ENCODE assay signal across 14 cellular contexts in genomic region chr7:102284399-102284798, GRCh38. TPM values are rescaled to one million over a fixed set of nuclear protein-coding genes. Genes with fewer than 3 reads are reported as not detected.
DNase-seq lines count a peak whose midpoint lies in the region; ATAC-seq and TF ChIP-seq lines count a peak whose summit lies in the region.
"Had no signal": no experiment of that assay in that cellular context is flagged by ENCODE, and none has a peak within 500 bp of the region (broad histone marks: within the 10 kb centered on the region; RNA-seq: fewer than 3 reads in every experiment).

No MANE protein-coding gene starts in this region.

- no peaks in the 10 kb centered on the region for H3K27me3 Mint-ChIP-seq in CD8-positive, alpha-beta memory T cell
- peaks cover 11% of the 10 kb centered on the region for H3K27me3 Mint-ChIP-seq in activated T-cell treated with anti-CD3 and anti-CD28 coated beads, Interleukin-2, amount 50 U/mL, for 72 hours (ENCODE audit: low read depth)
- peaks cover 14% of the 10 kb centered on the region for H3K27me3 Mint-ChIP-seq in nephron progenitor cell (ENCODE audit: low read depth, poor library complexity)

- CTCF ChIA-PET in CD8-positive, alpha-beta memory T cell (lab: Charles Lee): no interaction called here

- TF ChIP-seq POLR2A in uterus (IDR thresholded peaks at IDR 0.05): no peak

- peaks cover 19 to 31% (median 22%) of the 10 kb centered on the region in 3 donors for H3K4me1 Mint-ChIP-seq in CD8-positive, alpha-beta memory T cell
- peaks cover 34% of the 10 kb centered on the region for H3K4me1 Mint-ChIP-seq in activated T-cell treated with anti-CD3 and anti-CD28 coated beads, Interleukin-2, amount 50 U/mL, for 72 hours (ENCODE audit: low read depth)
- peaks cover 41% of the 10 kb centered on the region for H3K4me1 Mint-ChIP-seq in nephron progenitor cell

- H3K36me3 Mint-ChIP-seq in CD8-positive, alpha-beta memory T cell: no peaks in the 10 kb centered on the region
- H3K36me3 Mint-ChIP-seq in activated T-cell treated with anti-CD3 and anti-CD28 coated beads, Interleukin-2, amount 50 U/mL, for 72 hours (ENCODE audit: insufficient read depth in 2 of 2): no peaks in the 10 kb centered on the region
- no peaks in the 10 kb centered on the region for H3K36me3 Mint-ChIP-seq in nephron progenitor cell (ENCODE audit: low read depth)

- no peak overlapping the region for H3K27ac ChIP-seq in CD8-positive, alpha-beta memory T cell (ENCODE audit: low read depth, low read length)
- H3K27ac ChIP-seq in uterus: no peak overlapping the region

- no peak for TF ChIP-seq CTCF in nephron progenitor cell (IDR thresholded peaks at IDR 0.05)
- no peak for TF ChIP-seq CTCF in uterus (IDR thresholded peaks at IDR 0.05)
- no peak for TF ChIP-seq CTCF in foreskin fibroblast (IDR thresholded peaks at IDR 0.05; ENCODE audit: low read depth, low read length)

- H3K4me1 ChIP-seq in CD8-positive, alpha-beta memory T cell (ENCODE audit: insufficient read depth, low read length): peaks cover 14% of the 10 kb centered on the region
- H3K4me1 ChIP-seq in uterus: peaks cover 0 to 7% of the 10 kb centered on the region in 2 donors

- POLR2A ChIA-PET in CD8-positive, alpha-beta memory T cell (lab: Charles Lee): no interaction called here

- DNase-seq in CD8-positive, alpha-beta memory T cell: peak in 2 of 5 donors; percentile 23 to 35
- DNase-seq in LHCN-M2 (ENCODE audit: low read depth) (peak; percentile 78), nephron progenitor cell (no peak), uterus (no peak), foreskin fibroblast (no peak)
- peak; percentile 21 to 36 for DNase-seq in activated T-cell treated with anti-CD3 and anti-CD28 coated beads, Interleukin-2, amount 50 U/mL, for 72 hours
- DNase-seq: NCI-H1417; NCI-H774; stimulated activated CD4-positive, alpha-beta T cell treated with anti-CD3 and anti-CD28 coated beads, Interleukin-15, amount 100 ng/mL, for 24 hours; stimulated activated CD8-positive, alpha-beta memory T cell treated with anti-CD3 and anti-CD28 coated beads, Interleukin-4, amount 100 ng/mL, for 48 hours had no signal

- no peaks in the 10 kb centered on the region for H3K9me3 ChIP-seq in CD8-positive, alpha-beta memory T cell (ENCODE audit: low read length)
- no peaks in the 10 kb centered on the region for H3K9me3 ChIP-seq in uterus
- H3K9me3 ChIP-seq: body of pancreas, heart left ventricle had no signal

- intact Hi-C loops in uterus (cut with DNase I; ENCODE audit: low total_unique reads): no loop called here

- H3K9me3 Mint-ChIP-seq in CD8-positive, alpha-beta memory T cell: peaks cover 0 to 2% (median 0%) of the 10 kb centered on the region in 5 donors
- no peaks in the 10 kb centered on the region for H3K9me3 Mint-ChIP-seq in activated T-cell treated with anti-CD3 and anti-CD28 coated beads, Interleukin-2, amount 50 U/mL, for 72 hours
- no peaks in the 10 kb centered on the region for H3K9me3 Mint-ChIP-seq in nephron progenitor cell

- H3K27ac Mint-ChIP-seq in CD8-positive, alpha-beta memory T cell: peak overlapping the region in 6 of 8 donors; percentile 43 to 84 (median 81)
- no peak overlapping the region for H3K27ac Mint-ChIP-seq in activated T-cell treated with anti-CD3 and anti-CD28 coated beads, Interleukin-2, amount 50 U/mL, for 72 hours
- H3K27ac Mint-ChIP-seq in nephron progenitor cell: no peak overlapping the region

- no peaks in the 10 kb centered on the region for H3K36me3 ChIP-seq in CD8-positive, alpha-beta memory T cell (ENCODE audit: insufficient read depth, low read length)
- no peaks in the 10 kb centered on the region for H3K36me3 ChIP-seq in uterus
- H3K36me3 ChIP-seq: heart left ventricle had no signal

- no peaks in the 10 kb centered on the region for H3K27me3 ChIP-seq in CD8-positive, alpha-beta memory T cell (ENCODE audit: insufficient read depth, low read length, poor library complexity, severe bottlenecking)
- no peaks in the 10 kb centered on the region for H3K27me3 ChIP-seq in uterus
- H3K27me3 ChIP-seq: body of pancreas, heart left ventricle had no signal

- ATAC-seq in activated T-cell treated with anti-CD3 and anti-CD28 coated beads, Interleukin-2, amount 50 U/mL, for 72 hours (replicated peaks in 1 of 2): peak; percentile 6 to 25
- ATAC-seq in SK-N-SH treated with all-trans-retinoic acid at 6 μM for 48 hours: no peak
- ATAC-seq: body of pancreas, left lobe of liver had no signal

- H3K4me3 ChIP-seq in CD8-positive, alpha-beta memory T cell (ENCODE audit: low read length): no peak overlapping the region
- H3K4me3 ChIP-seq in uterus (no peak overlapping the region), foreskin fibroblast (ENCODE audit: low read depth in 1 of 2, low read length in 2 of 2) (no peak overlapping the region)
- H3K4me3 ChIP-seq: body of pancreas had no signal

- peak overlapping the region; percentile 54 to 93 (median 80) for H3K4me3 Mint-ChIP-seq in CD8-positive, alpha-beta memory T cell
- peak overlapping the region; percentile 61 to 65 for H3K4me3 Mint-ChIP-seq in activated T-cell treated with anti-CD3 and anti-CD28 coated beads, Interleukin-2, amount 50 U/mL, for 72 hours
- peak overlapping the region; percentile 77 for H3K4me3 Mint-ChIP-seq in nephron progenitor cell

TF ChIP-seq in SK-N-SH treated with all-trans-retinoic acid at 6 μM for 48 hours, 23 proteins besides CTCF, POLR2A, EP300 and RAD21:
- TF ChIP-seq BACH2 (CRISPR knock-in tag; IDR thresholded peaks at IDR 0.05; ENCODE audit: borderline replicate concordance): no peak
TF ChIP-seq in SK-N-SH treated with all-trans-retinoic acid at 6 μM for 48 hours: peak in this region for 0.

RNA-seq across cellular contexts. Expression of gene SH2B2, which starts 2.3 kb away (rescaled TPM):
- 1 to 10 TPM; 1.8 TPM for total RNA-seq in CD8-positive, alpha-beta memory T cell
- polyA plus RNA-seq in CD8-positive, alpha-beta memory T cell: 1.5 TPM
- total RNA-seq in LHCN-M2 (2014; rRNA removed) (11.9 and 25.8 TPM in 2 replicates), uterus (10 to 100 TPM in 1 of 4 donors, 1 to 10 TPM in 1, under 1 TPM in 1, not detected in 1; 0.77 to 13.8 (median 9.4) TPM)
- polyA plus RNA-seq in LHCN-M2 (2012): 7.4 TPM
- 1 to 10 TPM; 5.0 to 6.8 TPM for total RNA-seq in activated T-cell treated with anti-CD3 and anti-CD28 coated beads, Interleukin-2, amount 50 U/mL, for 72 hours

Comparison
In these comparisons a context has a peak if more than half of its experiments do, and no peak if none do; other contexts are left out.
1. DNase-seq: peak in LHCN-M2 (single experiment) and activated T-cell treated with anti-CD3 and anti-CD28 coated beads, Interleukin-2, amount 50 U/mL, for 72 hours (2 of 2); none in nephron progenitor cell (single experiment), uterus (0 of 2) and foreskin fibroblast (0 of 2).
2. H3K27ac Mint-ChIP-seq: peak in CD8-positive, alpha-beta memory T cell (6 of 8); none in activated T-cell treated with anti-CD3 and anti-CD28 coated beads, Interleukin-2, amount 50 U/mL, for 72 hours (single experiment) and nephron progenitor cell (single experiment).
3. Peak in every context shown above with its lines, with median percentiles within 50 percentile points of each other: H3K4me3 Mint-ChIP-seq.